ENCODE assay signal across 29 cellular contexts in genomic region chr20:24064915-24065314, GRCh38.
"Had no signal": no experiment of that assay in that cellular context is flagged by ENCODE, and none has a peak within 500 bp of the region (broad histone marks: within the 10 kb centered on the region; RNA-seq: fewer than 3 reads in every experiment).

No MANE protein-coding gene starts in this region.

- H3K36me3 ChIP-seq: colonic mucosa, esophagus muscularis mucosa, esophagus squamous epithelium, gastrocnemius medialis, gastroesophageal sphincter, heart left ventricle, heart right ventricle had no signal

- H3K27ac Mint-ChIP-seq: dendritic cell treated with granulocyte-macrophage colony-stimulating factor and Interleukin-4, amounts not matched to agents 40 ng/mL and 50 ng/mL, for 4 days; endodermal cell had no signal

- H3K9me3 Mint-ChIP-seq: dendritic cell treated with granulocyte-macrophage colony-stimulating factor and Interleukin-4, amounts not matched to agents 40 ng/mL and 50 ng/mL, for 4 days; effector memory CD8-positive, alpha-beta T cell; endodermal cell had no signal

- H3K79me2 ChIP-seq: hepatocyte had no signal

- H3K4me3 Mint-ChIP-seq: dendritic cell treated with granulocyte-macrophage colony-stimulating factor and Interleukin-4, amounts not matched to agents 40 ng/mL and 50 ng/mL, for 4 days; effector memory CD8-positive, alpha-beta T cell; endodermal cell had no signal

- H3K27ac ChIP-seq: colonic mucosa, coronary artery, dorsolateral prefrontal cortex, epithelial cell of prostate, esophagus muscularis mucosa, esophagus squamous epithelium, foreskin keratinocyte, gastrocnemius medialis, gastroesophageal sphincter, heart left ventricle, heart right ventricle, hepatocyte had no signal

- H3K4me3 ChIP-seq: colonic mucosa, coronary artery, dorsolateral prefrontal cortex, esophagus muscularis mucosa, esophagus squamous epithelium, gastrocnemius medialis, gastroesophageal sphincter, heart left ventricle, heart right ventricle, hepatocyte had no signal

- H3K9me3 ChIP-seq: colonic mucosa had no signal

- FAIRE-seq: endometrium, endothelial cell of umbilical vein, frontal cortex had no signal

- ATAC-seq: effector memory CD8-positive, alpha-beta T cell; esophagus mucosa; foreskin keratinocyte; gastrocnemius medialis; gastroesophageal sphincter; heart left ventricle; heart right ventricle had no signal

- H3K27me3 Mint-ChIP-seq: dendritic cell treated with granulocyte-macrophage colony-stimulating factor and Interleukin-4, amounts not matched to agents 40 ng/mL and 50 ng/mL, for 4 days had no signal

- H2AFZ ChIP-seq: hepatocyte had no signal

- H3K27me3 ChIP-seq: colonic mucosa, dorsolateral prefrontal cortex, esophagus squamous epithelium, gastrocnemius medialis, hepatocyte had no signal

- H3K4me1 ChIP-seq: colonic mucosa, esophagus muscularis mucosa, esophagus squamous epithelium, foreskin keratinocyte, gastrocnemius medialis, gastroesophageal sphincter, heart left ventricle, heart right ventricle had no signal

- DNase-seq: colonic mucosa; cortex of kidney; dermis blood vessel endothelial cell; dorsolateral prefrontal cortex; effector CD4-positive, alpha-beta T cell; effector CD8-positive, alpha-beta T cell; effector memory CD4-positive, alpha-beta T cell; effector memory CD8-positive, alpha-beta T cell; endodermal cell; erythroblast; esophagus squamous epithelium; foreskin fibroblast; foreskin keratinocyte; foreskin melanocyte; gastrocnemius medialis; glutamatergic neuron; head of caudate nucleus; heart left ventricle; heart right ventricle had no signal

- H3K4me2 ChIP-seq: hepatocyte had no signal
